ENCODE assay signal across 8 cellular contexts in genomic region chr22:41976070-41976901, GRCh38. TPM values are rescaled to one million over a fixed set of nuclear protein-coding genes. Genes with fewer than 3 reads are reported as not detected.
A peak's percentile ranks its signal among the peaks of the same experiment; 100 is the strongest.
DNase-seq lines count a peak whose midpoint lies in the region; ATAC-seq and TF ChIP-seq lines count a peak whose summit lies in the region.

No MANE protein-coding gene starts in this region.

- peak overlapping the region; percentile 52 to 75 (median 72); a peak in 21 of 22 replicates for H3K9ac ChIP-seq in BLaER1 treated with 17β-estradiol and CSF1 and Interleukin-3, amounts not matched to agents 10 nM and 100 nM
- H3K9ac ChIP-seq in HUES48 (ENCODE audit: low read depth, low read length): no peak overlapping the region

- H3K4me1 ChIP-seq in BLaER1 treated with 17β-estradiol and CSF1 and Interleukin-3, amounts not matched to agents 10 nM and 100 nM: peaks cover 0 to 50% (median 35%) of the 10 kb centered on the region in 10 experiments; a peak in 18 of 20 replicates
- H3K4me1 ChIP-seq in HUES48 (ENCODE audit: control insufficient read depth, insufficient read depth, low read length) (peaks cover 16% of the 10 kb centered on the region), mesodermal cell (ENCODE audit: control insufficient read depth, insufficient read depth, low read length, poor library complexity, severe bottlenecking) (peaks cover 5% of the 10 kb centered on the region)

- no peaks in the 10 kb centered on the region for H3K36me3 ChIP-seq in BLaER1 treated with 17β-estradiol and CSF1 and Interleukin-3, amounts not matched to agents 10 nM and 100 nM
- H3K36me3 ChIP-seq in HUES48 (ENCODE audit: control insufficient read depth, insufficient read depth, low read length): no peaks in the 10 kb centered on the region
- H3K36me3 ChIP-seq in mesodermal cell (ENCODE audit: control insufficient read depth, insufficient read depth, low read length): no peaks in the 10 kb centered on the region

- H3K27ac ChIP-seq in BLaER1 treated with 17β-estradiol and CSF1 and Interleukin-3, amounts not matched to agents 10 nM and 100 nM: peak overlapping the region in 5 of 11 experiments; percentile 15 to 47 (median 25); a peak in 4 of 22 replicates
- H3K27ac ChIP-seq in HUES48 (ENCODE audit: low read depth, low read length): no peak overlapping the region
- H3K27ac ChIP-seq in coronary artery: no peak overlapping the region
- H3K27ac ChIP-seq in mesodermal cell (ENCODE audit: low read depth, low read length, severe bottlenecking): no peak overlapping the region

- H3K4me2 ChIP-seq in BLaER1 treated with 17β-estradiol and CSF1 and Interleukin-3, amounts not matched to agents 10 nM and 100 nM: peak overlapping the region; percentile 95 to 100 (median 99)

- H3K9me3 ChIP-seq in BLaER1 treated with 17β-estradiol and CSF1 and Interleukin-3, amounts not matched to agents 10 nM and 100 nM (replicated peaks in 1 of 11): no peaks in the 10 kb centered on the region
- no peaks in the 10 kb centered on the region for H3K9me3 ChIP-seq in HUES48 (ENCODE audit: control insufficient read depth, insufficient read depth, low read length)
- no peaks in the 10 kb centered on the region for H3K9me3 ChIP-seq in mesodermal cell (ENCODE audit: control insufficient read depth, low read length)

- H4K20me1 ChIP-seq in BLaER1 treated with 17β-estradiol and CSF1 and Interleukin-3, amounts not matched to agents 10 nM and 100 nM: peaks cover 0 to 4% (median 0%) of the 10 kb centered on the region in 11 experiments; a peak in 1 of 22 replicates

- H3K4me3 ChIP-seq in BLaER1 treated with 17β-estradiol and CSF1 and Interleukin-3, amounts not matched to agents 10 nM and 100 nM: peak overlapping the region; percentile 57 to 77 (median 68)
- H3K4me3 ChIP-seq in HUES48 (ENCODE audit: low read depth, low read length) (peak overlapping the region; percentile 74), coronary artery (peak overlapping the region; percentile 73), mesodermal cell (ENCODE audit: extremely low read depth, insufficient read depth, low read length, poor library complexity, severe bottlenecking) (peak overlapping the region; percentile 46)

- H3K27me3 ChIP-seq in BLaER1 treated with 17β-estradiol and CSF1 and Interleukin-3, amounts not matched to agents 10 nM and 100 nM: peaks cover 23 to 36% (median 30%) of the 10 kb centered on the region in 11 experiments
- peaks cover 27% of the 10 kb centered on the region for H3K27me3 ChIP-seq in HUES48 (ENCODE audit: control insufficient read depth, insufficient read depth, low read length)

- ATAC-seq in GM18868 (IDR thresholded peaks at IDR 0.05; ENCODE audit: unreplicated experiment): no peak
- ATAC-seq in HG02938 (IDR thresholded peaks at IDR 0.05; ENCODE audit: unreplicated experiment): no peak

- peak; percentile 34 to 39 for DNase-seq in activated CD4-positive, alpha-beta T cell treated with anti-CD3 and anti-CD28 coated beads for 4 hours
- DNase-seq in coronary artery (ENCODE audit: low spot score) (no peak), superior temporal gyrus (ENCODE audit: extremely low spot score) (peak; percentile 39)

- 4 to 7% methylated on average over 11 to 34 of the region's 72 CpGs for whole genome bisulfite sequencing in mesodermal cell (ENCODE audit: insufficient coverage in 2 of 2), 2 experiments

- TF ChIP-seq CTCF in coronary artery (IDR thresholded peaks at IDR 0.05): no peak

RNA-seq across cellular contexts. Expression of gene SEPTIN3, which starts 7.0 kb away (rescaled TPM):
- 6.2 TPM for polyA plus RNA-seq in mesodermal cell (2013, experiment 1 of 2)
- polyA plus RNA-seq in mesodermal cell (2013, experiment 2 of 2): 3.4 TPM

RNA-seq across cellular contexts. Expression of gene WBP2NL, which starts 22.3 kb away (rescaled TPM):
- polyA plus RNA-seq in mesodermal cell (2013, experiment 1 of 2): not detected
- polyA plus RNA-seq in mesodermal cell (2013, experiment 2 of 2): not detected

RNA-seq across cellular contexts. Expression of gene CENPM, which starts 29.3 kb away (rescaled TPM):
- 14.5 TPM for polyA plus RNA-seq in mesodermal cell (2013, experiment 1 of 2)
- 14.1 TPM for polyA plus RNA-seq in mesodermal cell (2013, experiment 2 of 2)

RNA-seq across cellular contexts. Expression of gene TNFRSF13C, which starts 49.7 kb away (rescaled TPM):
- polyA plus RNA-seq in mesodermal cell (2013, experiment 1 of 2): 0.92 TPM
- 1.1 TPM for polyA plus RNA-seq in mesodermal cell (2013, experiment 2 of 2)
